Comparison of ENCODE assay signal across 14 cellular contexts in genomic region chr20:57829805-57830514, GRCh38.
DNase-seq lines count a peak whose midpoint lies in the region; ATAC-seq and TF ChIP-seq lines count a peak whose summit lies in the region.
"Had no signal": no experiment of that assay in that cellular context is flagged by ENCODE, and none has a peak within 500 bp of the region (broad histone marks: within the 10 kb centered on the region; RNA-seq: fewer than 3 reads in every experiment).

No MANE protein-coding gene starts in this region.

- peaks cover 42% of the 10 kb centered on the region for H3K4me1 Mint-ChIP-seq in nephron
- no peaks in the 10 kb centered on the region for H3K4me1 Mint-ChIP-seq in stimulated activated memory B cell treated with anti-CD40 and anti-IgM and Interleukin-4, amounts not matched to agents 10 μg/mL and 1 μg/mL and 100 μg/mL, for 72 hours
- H3K4me1 Mint-ChIP-seq: CD4-positive, CD25-positive, alpha-beta regulatory T cell had no signal

- ATAC-seq in stimulated activated memory B cell treated with anti-CD40 and anti-IgM and Interleukin-4, amounts not matched to agents 10 μg/mL and 1 μg/mL and 100 μg/mL, for 72 hours: peak; percentile 35
- no peak for ATAC-seq in GM21786 (IDR thresholded peaks at IDR 0.05; ENCODE audit: unreplicated experiment)
- ATAC-seq in HG03469 (IDR thresholded peaks at IDR 0.05; ENCODE audit: unreplicated experiment): no peak

- H3K4me3 Mint-ChIP-seq in nephron: no peak overlapping the region
- no peak overlapping the region for H3K4me3 Mint-ChIP-seq in stimulated activated memory B cell treated with anti-CD40 and anti-IgM and Interleukin-4, amounts not matched to agents 10 μg/mL and 1 μg/mL and 100 μg/mL, for 72 hours
- H3K4me3 Mint-ChIP-seq: CD4-positive, CD25-positive, alpha-beta regulatory T cell had no signal

- peak; percentile 12 for DNase-seq in activated effector memory CD4-positive, alpha-beta T cell treated with anti-CD3 and anti-CD28 coated beads, Interleukin-2, amount 50 U/mL, for 16 hours
- no peak for DNase-seq in activated effector memory CD4-positive, alpha-beta T cell treated with Interleukin-2 at 50 U/mL for 16 hours
- DNase-seq in Kasumi-1 (lab: John Stamatoyannopoulos, UW): no peak
- DNase-seq: ACHN; CD4-positive, CD25-positive, alpha-beta regulatory T cell; DMS 273 treated with DMSO at 0.1 percent for 48 hours; GF-D8 had no signal

- H3K27me3 Mint-ChIP-seq in nephron (ENCODE audit: low read depth): peaks cover 4% of the 10 kb centered on the region
- peaks cover 18% of the 10 kb centered on the region for H3K27me3 Mint-ChIP-seq in stimulated activated memory B cell treated with anti-CD40 and anti-IgM and Interleukin-4, amounts not matched to agents 10 μg/mL and 1 μg/mL and 100 μg/mL, for 72 hours
- H3K27me3 Mint-ChIP-seq: CD4-positive, CD25-positive, alpha-beta regulatory T cell had no signal

- TF ChIP-seq CTCF in nephron (IDR thresholded peaks at IDR 0.05; ENCODE audit: unreplicated experiment in 3 of 3): no peak

- no peaks in the 10 kb centered on the region for H3K36me3 Mint-ChIP-seq in nephron (ENCODE audit: low read depth)
- H3K36me3 Mint-ChIP-seq in stimulated activated memory B cell treated with anti-CD40 and anti-IgM and Interleukin-4, amounts not matched to agents 10 μg/mL and 1 μg/mL and 100 μg/mL, for 72 hours: no peaks in the 10 kb centered on the region
- H3K36me3 Mint-ChIP-seq: CD4-positive, CD25-positive, alpha-beta regulatory T cell had no signal

- H3K36me3 ChIP-seq in KOPT-K1 (ENCODE audit: insufficient read depth, low read length): no peaks in the 10 kb centered on the region
- H3K36me3 ChIP-seq: BLaER1 treated with 17β-estradiol and CSF1 and Interleukin-3, amounts not matched to agents 10 nM and 100 nM; HAP-1 had no signal

- no peaks in the 10 kb centered on the region for H3K9me3 ChIP-seq in KOPT-K1 (ENCODE audit: insufficient read depth, low read length, poor library complexity, severe bottlenecking)
- H3K9me3 ChIP-seq: BLaER1 treated with 17β-estradiol and CSF1 and Interleukin-3, amounts not matched to agents 10 nM and 100 nM; HAP-1 had no signal

- peak overlapping the region; percentile 75 for H3K27ac ChIP-seq in KOPT-K1 (ENCODE audit: low read depth, low read length, poor library complexity, severe bottlenecking)
- H3K27ac ChIP-seq: BLaER1 treated with 17β-estradiol and CSF1 and Interleukin-3, amounts not matched to agents 10 nM and 100 nM had no signal

- H3K27ac Mint-ChIP-seq in nephron: peak overlapping the region in 2 of 3 experiments; percentile 63 to 82
- no peak overlapping the region for H3K27ac Mint-ChIP-seq in stimulated activated memory B cell treated with anti-CD40 and anti-IgM and Interleukin-4, amounts not matched to agents 10 μg/mL and 1 μg/mL and 100 μg/mL, for 72 hours
- H3K27ac Mint-ChIP-seq: CD4-positive, CD25-positive, alpha-beta regulatory T cell had no signal

- H3K9me3 Mint-ChIP-seq in nephron: no peaks in the 10 kb centered on the region
- H3K9me3 Mint-ChIP-seq in stimulated activated memory B cell treated with anti-CD40 and anti-IgM and Interleukin-4, amounts not matched to agents 10 μg/mL and 1 μg/mL and 100 μg/mL, for 72 hours: no peaks in the 10 kb centered on the region
- H3K9me3 Mint-ChIP-seq: CD4-positive, CD25-positive, alpha-beta regulatory T cell had no signal
